1 cellular context compared by ENCODE assay signal in the genomic region with DNA sequence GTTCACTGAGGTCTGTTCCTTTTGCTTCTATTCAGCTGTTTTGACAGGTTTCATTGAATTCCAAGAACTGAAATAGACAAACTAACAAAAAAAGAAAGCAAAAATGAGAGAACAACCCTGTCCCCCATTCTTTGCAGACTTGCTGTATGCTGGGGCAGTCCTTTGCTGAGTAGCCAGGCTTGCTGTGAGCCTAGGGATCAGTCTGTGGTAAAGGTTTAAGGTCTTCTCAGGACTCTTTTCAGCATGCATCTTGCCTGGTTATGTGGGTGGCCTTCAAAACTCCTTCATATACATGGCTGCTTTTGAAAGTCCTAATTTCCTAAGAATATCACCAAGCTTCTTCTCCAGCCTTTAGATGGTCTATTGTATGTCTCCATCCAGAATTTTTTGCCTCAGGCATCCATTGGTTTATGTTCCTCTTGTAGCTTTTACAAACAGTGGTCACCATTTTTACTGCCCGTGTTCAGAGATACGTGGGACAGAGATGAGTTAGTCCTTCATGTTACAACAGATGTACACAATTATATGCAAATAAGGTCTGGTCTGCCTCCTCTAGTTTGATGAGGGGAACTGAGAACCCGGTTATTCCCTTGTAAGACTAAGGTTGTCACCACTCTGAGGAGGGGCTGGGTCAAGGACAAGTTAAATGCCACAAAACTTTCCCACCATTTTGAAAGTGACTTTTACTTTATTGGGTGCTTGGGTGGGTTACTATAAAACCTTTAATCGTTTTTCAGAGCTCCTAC.
A peak's percentile ranks its signal among the peaks of the same experiment; 100 is the strongest.
TF ChIP-seq lines count a peak whose summit lies in the region.

No MANE protein-coding gene starts in this region.

TF ChIP-seq in GM12878, 131 proteins besides CTCF, POLR2A, EP300 and RAD21:
- TF ChIP-seq POU2F2 (IDR thresholded peaks at IDR 0.05; ENCODE audit: borderline replicate concordance, low read depth, low read length) (peak; percentile 92), BHLHE40 (IDR thresholded peaks at IDR 0.05; ENCODE audit: borderline replicate concordance in 1 of 2, low read depth in 2 of 2, low read length in 1 of 2) (0 out of 4 replicates have a peak, but pooled peaks of 1 of the 2 experiments have one; percentile 6), CBX5 (IDR thresholded peaks at IDR 0.05; ENCODE audit: low read depth) (no peak), YY1 (IDR thresholded peaks at IDR 0.05; ENCODE audit: low read depth, low read length) (0 out of 2 replicates have a peak, but pooled peaks have one; percentile 26), SPI1 (IDR thresholded peaks at IDR 0.05; ENCODE audit: borderline replicate concordance, insufficient read depth, low read depth, low read length) (peak; percentile 90), IRF4 (IDR thresholded peaks at IDR 0.05; ENCODE audit: low read depth, low read length) (peak; percentile 64; the same call in 1 of the 2 replicates), RELB (IDR thresholded peaks at IDR 0.05; ENCODE audit: low read depth) (peak; percentile 32; the same call in 1 of the 2 replicates), STAT3 (IDR thresholded peaks at IDR 0.05; ENCODE audit: low read depth, low read length) (no peak), IKZF1 (conservative IDR thresholded peaks at IDR 0.05) (0 out of 2 replicates have a peak, but pooled peaks have one; percentile 3), BCL11A (IDR thresholded peaks at IDR 0.05; ENCODE audit: low read depth, low read length) (0 out of 2 replicates have a peak, but pooled peaks have one; percentile 28)
- TF ChIP-seq, protein P1, sequence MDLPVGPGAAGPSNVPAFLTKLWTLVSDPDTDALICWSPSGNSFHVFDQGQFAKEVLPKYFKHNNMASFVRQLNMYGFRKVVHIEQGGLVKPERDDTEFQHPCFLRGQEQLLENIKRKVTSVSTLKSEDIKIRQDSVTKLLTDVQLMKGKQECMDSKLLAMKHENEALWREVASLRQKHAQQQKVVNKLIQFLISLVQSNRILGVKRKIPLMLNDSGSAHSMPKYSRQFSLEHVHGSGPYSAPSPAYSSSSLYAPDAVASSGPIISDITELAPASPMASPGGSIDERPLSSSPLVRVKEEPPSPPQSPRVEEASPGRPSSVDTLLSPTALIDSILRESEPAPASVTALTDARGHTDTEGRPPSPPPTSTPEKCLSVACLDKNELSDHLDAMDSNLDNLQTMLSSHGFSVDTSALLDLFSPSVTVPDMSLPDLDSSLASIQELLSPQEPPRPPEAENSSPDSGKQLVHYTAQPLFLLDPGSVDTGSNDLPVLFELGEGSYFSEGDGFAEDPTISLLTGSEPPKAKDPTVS (IDR thresholded peaks at IDR 0.05; ENCODE audit: low read depth, low read length) = no peak
